Comparison of ENCODE assay signal across 8 cellular contexts in the genomic region with DNA sequence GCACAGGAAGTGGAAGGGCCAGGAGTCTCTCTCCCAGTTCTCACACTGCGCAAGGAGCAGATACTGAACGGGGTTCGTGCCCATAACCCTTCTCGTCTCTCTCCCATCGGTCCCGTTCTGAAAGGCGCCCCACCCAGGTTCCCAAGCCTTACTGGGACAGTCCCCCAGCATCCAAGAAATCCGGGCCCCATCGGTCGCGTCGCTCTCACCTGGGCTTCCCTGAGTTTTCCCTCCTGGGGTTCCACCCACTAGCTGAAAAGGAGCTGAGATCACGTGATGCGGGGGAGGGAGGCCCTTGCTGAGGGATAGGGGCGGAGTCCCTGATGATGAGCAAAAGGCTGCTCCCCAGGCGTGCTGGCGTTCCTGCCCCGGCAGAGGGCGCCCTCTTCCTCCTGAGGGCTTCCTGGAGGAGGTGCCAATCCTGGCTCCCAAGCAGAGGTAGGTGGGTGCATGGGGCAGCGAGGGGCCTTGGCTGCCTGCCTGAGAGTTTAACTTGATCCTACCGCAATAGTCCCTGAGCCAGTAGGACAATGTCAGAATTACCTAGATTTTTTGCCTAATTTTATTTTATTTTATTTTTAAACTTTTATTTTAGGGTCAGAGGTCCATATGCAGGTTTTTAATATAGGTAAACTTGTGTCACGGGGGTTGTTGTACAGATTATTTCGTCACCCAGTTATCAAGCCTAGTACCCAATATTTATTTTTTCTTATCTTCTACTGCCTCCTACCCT. TPM values are rescaled to one million over a fixed set of nuclear protein-coding genes. Genes with fewer than 3 reads are reported as not detected.
DNase-seq lines count a peak whose midpoint lies in the region; ATAC-seq and TF ChIP-seq lines count a peak whose summit lies in the region.

Gene SPOCD1 (minus strand): TSS at position 271 of the 733 bp plus-strand sequence. CDS start 689 bp downstream, outside the sequence.

- H3K9me3 Mint-ChIP-seq in activated B cell treated with CpG ODN at 0.5 μM for 24 hours: no peaks in the 10 kb centered on the region

- no peaks in the 10 kb centered on the region for H3K36me3 Mint-ChIP-seq in activated B cell treated with CpG ODN at 0.5 μM for 24 hours (ENCODE audit: low read depth)

- peak within 1 kb of the TSS; percentile 49 for H3K27ac ChIP-seq in caudate nucleus (ENCODE audit: low read depth, low read length)

- ATAC-seq in activated B cell treated with CpG ODN at 0.5 μM for 24 hours (ENCODE audit: low read depth) (peak; percentile 81), HG03565 (IDR thresholded peaks at IDR 0.05; ENCODE audit: unreplicated experiment) (no peak), HG02678 (IDR thresholded peaks at IDR 0.05; ENCODE audit: unreplicated experiment) (no peak)

- no peaks in the 10 kb centered on the region for H3K27me3 Mint-ChIP-seq in activated B cell treated with CpG ODN at 0.5 μM for 24 hours

- no peaks in the 10 kb centered on the region for H3K27me3 ChIP-seq in kidney epithelial cell (ENCODE audit: control insufficient read depth, insufficient read depth, low read length)

- no peaks in the 10 kb centered on the region for H3K36me3 ChIP-seq in kidney epithelial cell (ENCODE audit: control insufficient read depth, insufficient read depth, low read length)

- peaks cover 26% of the 10 kb centered on the region for H3K4me1 Mint-ChIP-seq in activated B cell treated with CpG ODN at 0.5 μM for 24 hours

- POLR2A ChIA-PET in activated B cell treated with CpG ODN at 0.5 μM for 24 hours (lab: Charles Lee): interaction anchor here (1.0 to 1.4 kb wide), 2 partner anchors 122 to 129 kb away, joined by 3 to 4 read pairs; partner anchors contain the start of gene PTP4A2

- H3K27ac Mint-ChIP-seq in activated B cell treated with CpG ODN at 0.5 μM for 24 hours: no peak within 1 kb of the TSS

- intact Hi-C loops in activated B cell treated with CpG ODN at 0.5 μM for 24 hours (cut with micrococcal nuclease): loop anchor here (1.0 to 2.0 kb wide), 2 partner anchors 121 to 148 kb away; no protein-coding TSS in a partner anchor

- peak; percentile 69 for TF ChIP-seq CTCF in GM12865 (IDR thresholded peaks at IDR 0.05; ENCODE audit: insufficient read depth, low read depth, low read length, missing control alignments)
- TF ChIP-seq CTCF in activated B cell treated with CpG ODN at 0.5 μM for 24 hours (IDR thresholded peaks at IDR 0.05): no peak
- peak; percentile 92 for TF ChIP-seq CTCF in kidney epithelial cell (IDR thresholded peaks at IDR 0.05; ENCODE audit: insufficient read depth, low read length, poor library complexity, severe bottlenecking)

- no peak within 1 kb of the TSS for H3K4me3 Mint-ChIP-seq in activated B cell treated with CpG ODN at 0.5 μM for 24 hours

- CTCF ChIA-PET in activated B cell treated with CpG ODN at 0.5 μM for 24 hours (lab: Charles Lee): interaction anchor here (0.9 to 2.6 kb wide), 6 partner anchors 110 to 150 kb away, joined by 3 to 9 read pairs (median 4); no protein-coding TSS in a partner anchor

- DNase-seq in GM12865 (ENCODE audit: low read depth) (peak; percentile 76), NCI-H2029 treated with DMSO at 0.1 percent for 48 hours (lab: John Stamatoyannopoulos, UW) (peak; percentile 82), activated B cell treated with CpG ODN at 0.5 μM for 24 hours (peak; percentile 55), caudate nucleus (lab: John Stamatoyannopoulos, UW) (peak in 46 of 61 donors; percentile 25 to 84 (median 62)), kidney epithelial cell (ENCODE audit: low read depth) (peak; percentile 51)
- peak; percentile 84 for DNase-seq in stimulated activated CD4-positive, alpha-beta T cell treated with anti-CD3 and anti-CD28 coated beads, Interleukin-4, amount 100 ng/mL, for 1 hour

- H3K4me3 ChIP-seq in GM12865 (ENCODE audit: low read depth, low read length) (no peak within 1 kb of the TSS), kidney epithelial cell (ENCODE audit: low read depth, low read length) (no peak within 1 kb of the TSS)

RNA-seq across cellular contexts. Expression of gene SPOCD1, which starts in this region (rescaled TPM):
- total RNA-seq in activated B cell treated with CpG ODN at 0.5 μM for 24 hours: not detected in 2 replicates
- total RNA-seq in kidney epithelial cell: 29.4 and 31.8 TPM in 2 replicates

Comparison
In these comparisons a context has a peak if more than half of its experiments do, and no peak if none do; other contexts are left out.
1. RNA of gene SPOCD1 (total RNA-seq): 29.4 to 31.8 TPM in kidney epithelial cell; not detected in activated B cell treated with CpG ODN at 0.5 μM for 24 hours; every median in the first group is over 10 times any median in the second.
2. Peak in DNase-seq and ATAC-seq in activated B cell treated with CpG ODN at 0.5 μM for 24 hours; RNA of the gene not detected or under 1 TPM.
3. Peak in every context shown above with its lines, with median percentiles within 50 percentile points of each other: DNase-seq.